ENCODE assay signal across 29 cellular contexts in genomic region chr7:128060018-128060417, GRCh38. TPM values are rescaled to one million over a fixed set of nuclear protein-coding genes. Genes with fewer than 3 reads are reported as not detected.
DNase-seq lines count a peak whose midpoint lies in the region; ATAC-seq, FAIRE-seq and TF ChIP-seq lines count a peak whose summit lies in the region.
"Had no signal": no experiment of that assay in that cellular context is flagged by ENCODE, and none has a peak within 500 bp of the region (broad histone marks: within the 10 kb centered on the region; RNA-seq: fewer than 3 reads in every experiment).

No MANE protein-coding gene starts in this region.

- no peaks in the 10 kb centered on the region for H3K36me3 Mint-ChIP-seq in activated T-cell treated with anti-CD3 and anti-CD28 coated beads, Interleukin-2, amount 50 U/mL, for 72 hours (ENCODE audit: insufficient read depth in 2 of 2)
- H3K36me3 Mint-ChIP-seq in GM23338 (ENCODE audit: low read depth), result no peaks in the 10 kb centered on the region; the same call in 2 of the 3 replicates
- H3K36me3 Mint-ChIP-seq in naive thymus-derived CD4-positive, alpha-beta T cell, result peaks cover 0 to 16% (median 7%) of the 10 kb centered on the region in 5 donors

- ATAC-seq in activated T-cell treated with anti-CD3 and anti-CD28 coated beads, Interleukin-2, amount 50 U/mL, for 72 hours (replicated peaks in 1 of 2), result no peak
- peak; percentile 46 for ATAC-seq in GM23338
- no peak for ATAC-seq in naive thymus-derived CD4-positive, alpha-beta T cell
- no peak for ATAC-seq in lower lobe of right lung
- no peak for ATAC-seq in HG02938 (IDR thresholded peaks at IDR 0.05; ENCODE audit: unreplicated experiment)
- no peak for ATAC-seq in HG03521 (IDR thresholded peaks at IDR 0.05; ENCODE audit: unreplicated experiment)
- ATAC-seq: left colon had no signal

- H3K9me3 ChIP-seq in naive thymus-derived CD4-positive, alpha-beta T cell (ENCODE audit: control insufficient read depth in 2 of 3, low read length in 3 of 3), result no peaks in the 10 kb centered on the region
- H3K9me3 ChIP-seq in lower lobe of right lung, result no peaks in the 10 kb centered on the region
- H3K9me3 ChIP-seq: heart left ventricle, thoracic aorta had no signal

- H3K4me1 ChIP-seq in GM23338 (ENCODE audit: insufficient read depth), result no peaks in the 10 kb centered on the region
- H3K4me1 ChIP-seq in naive thymus-derived CD4-positive, alpha-beta T cell (ENCODE audit: control insufficient read depth in 2 of 2, insufficient read depth in 2 of 2, low read length in 2 of 2), result peaks cover 15 to 43% of the 10 kb centered on the region in 2 donors
- H3K4me1 ChIP-seq in lower lobe of right lung, result no peaks in the 10 kb centered on the region

- no peak overlapping the region for H2AFZ ChIP-seq in GM23338
- H2AFZ ChIP-seq: PC-9 had no signal

- no peak overlapping the region for H3K4me3 ChIP-seq in GM23338
- no peak overlapping the region for H3K4me3 ChIP-seq in bronchial epithelial cell (ENCODE audit: low read depth, low read length)
- no peak overlapping the region for H3K4me3 ChIP-seq in naive thymus-derived CD4-positive, alpha-beta T cell (ENCODE audit: low read length)
- no peak overlapping the region for H3K4me3 ChIP-seq in lower lobe of right lung
- H3K4me3 ChIP-seq: heart left ventricle, PC-9, smooth muscle cell, thoracic aorta had no signal

- H3K36me3 ChIP-seq in GM23338 (ENCODE audit: insufficient read depth) (no peaks in the 10 kb centered on the region), bronchial epithelial cell (ENCODE audit: control insufficient read depth, insufficient read depth, low read length) (no peaks in the 10 kb centered on the region), lower lobe of right lung (no peaks in the 10 kb centered on the region)
- H3K36me3 ChIP-seq in naive thymus-derived CD4-positive, alpha-beta T cell (ENCODE audit: control insufficient read depth in 2 of 3, insufficient read depth in 3 of 3, low read length in 3 of 3), result no peaks in the 10 kb centered on the region
- H3K36me3 ChIP-seq: heart left ventricle, thoracic aorta had no signal

- H3K27me3 Mint-ChIP-seq in activated T-cell treated with anti-CD3 and anti-CD28 coated beads, Interleukin-2, amount 50 U/mL, for 72 hours (ENCODE audit: low read depth), result no peaks in the 10 kb centered on the region
- no peaks in the 10 kb centered on the region for H3K27me3 Mint-ChIP-seq in GM23338 (ENCODE audit: insufficient read depth, low read depth, poor library complexity)
- no peaks in the 10 kb centered on the region for H3K27me3 Mint-ChIP-seq in naive thymus-derived CD4-positive, alpha-beta T cell

- H3K79me2 ChIP-seq in GM23338 (replicated peaks; ENCODE audit: insufficient read depth), result no peaks in the 10 kb centered on the region

- no peaks in the 10 kb centered on the region for H3K9me2 ChIP-seq in GM23338 (ENCODE audit: insufficient read depth)

- CTCF ChIA-PET in naive thymus-derived CD4-positive, alpha-beta T cell (lab: Charles Lee), result interaction anchor here (0.6 to 1.7 kb wide), 3 partner anchors 8 to 76 kb away, joined by 3 to 4 read pairs (median 3); no protein-coding TSS in a partner anchor

- no peaks in the 10 kb centered on the region for H3F3A ChIP-seq in GM23338 (replicated peaks; ENCODE audit: low read depth)

- TF ChIP-seq CTCF in GM23338 (conservative IDR thresholded peaks at IDR 0.05; ENCODE audit: low read depth in 2 of 2), result peak in 1 of 2 experiments; percentile 14; a peak in 2 of 4 replicates
- TF ChIP-seq CTCF in bronchial epithelial cell (IDR thresholded peaks at IDR 0.05; ENCODE audit: insufficient read depth, low read length, severe bottlenecking), result no peak
- TF ChIP-seq CTCF in lower lobe of right lung (IDR thresholded peaks at IDR 0.05), result no peak

- H3K4me2 ChIP-seq in GM23338, result no peak overlapping the region
- H3K4me2 ChIP-seq: PC-9, smooth muscle cell had no signal

- DNase-seq in activated T-cell treated with anti-CD3 and anti-CD28 coated beads, Interleukin-2, amount 50 U/mL, for 72 hours, result no peak
- DNase-seq in activated T-cell treated with anti-CD3 and anti-CD28 coated beads, Interleukin-2, amount 50 U/mL, for 48 hours, result no peak
- DNase-seq in GM23338 (ENCODE audit: low spot score), result peak; percentile 33
- no peak for DNase-seq in bronchial epithelial cell (ENCODE audit: low read depth)
- no peak for DNase-seq in naive thymus-derived CD4-positive, alpha-beta T cell
- no peak for DNase-seq in lower lobe of right lung
- DNase-seq: activated CD8-positive, alpha-beta memory T cell treated with anti-CD3 and anti-CD28 coated beads, Interleukin-2, amount 50 U/mL, for 4 hours; Calu3; effector CD4-positive, alpha-beta T cell; foreskin fibroblast; H7; heart left ventricle; left colon; mesenchymal stem cell; MV-4-11; NCI-H2171; NCI-H510A treated with DMSO at 0.1 percent for 48 hours; NK-92 treated with Interleukin-12 subunit alpha and Interleukin-12 subunit beta, amount 100 ng/mL, for 24 hours; occipital lobe; PC-9; retina; SHP77; stimulated activated CD4-positive, alpha-beta T cell treated with anti-CD3 and anti-CD28 coated beads, Interleukin-2, amount 100 ng/mL, for 48 hours; SW 1271 had no signal

- no peaks in the 10 kb centered on the region for H3K27me3 ChIP-seq in GM23338 (ENCODE audit: insufficient read depth)
- H3K27me3 ChIP-seq in bronchial epithelial cell (ENCODE audit: control insufficient read depth, insufficient read depth, low read length), result no peaks in the 10 kb centered on the region
- H3K27me3 ChIP-seq in naive thymus-derived CD4-positive, alpha-beta T cell (ENCODE audit: control insufficient read depth in 2 of 2, insufficient read depth in 2 of 2, low read length in 2 of 2), result no peaks in the 10 kb centered on the region
- no peaks in the 10 kb centered on the region for H3K27me3 ChIP-seq in lower lobe of right lung (ENCODE audit: low read depth)
- H3K27me3 ChIP-seq: heart left ventricle had no signal

- H3K27ac ChIP-seq in GM23338 (ENCODE audit: low read depth) (no peak overlapping the region), lower lobe of right lung (no peak overlapping the region)
- no peak overlapping the region for H3K27ac ChIP-seq in naive thymus-derived CD4-positive, alpha-beta T cell (ENCODE audit: low read depth, low read length)
- H3K27ac ChIP-seq: heart left ventricle, PC-9, thoracic aorta had no signal

- peaks cover 52% of the 10 kb centered on the region for H3K4me1 Mint-ChIP-seq in activated T-cell treated with anti-CD3 and anti-CD28 coated beads, Interleukin-2, amount 50 U/mL, for 72 hours (ENCODE audit: low read depth)
- H3K4me1 Mint-ChIP-seq in GM23338, result peaks cover 17% of the 10 kb centered on the region
- peaks cover 32 to 96% (median 69%) of the 10 kb centered on the region in 7 donors for H3K4me1 Mint-ChIP-seq in naive thymus-derived CD4-positive, alpha-beta T cell

- no peak overlapping the region for H3K4me3 Mint-ChIP-seq in activated T-cell treated with anti-CD3 and anti-CD28 coated beads, Interleukin-2, amount 50 U/mL, for 72 hours
- H3K4me3 Mint-ChIP-seq in GM23338, result no peak overlapping the region
- peak overlapping the region; percentile 64 to 84 (median 76) for H3K4me3 Mint-ChIP-seq in naive thymus-derived CD4-positive, alpha-beta T cell

- intact Hi-C loops in naive thymus-derived CD4-positive, alpha-beta T cell (cut with micrococcal nuclease), result no loop called here
- intact Hi-C loops in lower lobe of right lung (cut with DNase I), result no loop called here

- POLR2A ChIA-PET in naive thymus-derived CD4-positive, alpha-beta T cell (lab: Charles Lee), result interaction anchor here (0.7 to 1.6 kb wide), 2 partner anchors 13 to 50 kb away, joined by 4 read pairs; no protein-coding TSS in a partner anchor

- peaks cover 17% of the 10 kb centered on the region for H4K20me1 ChIP-seq in GM23338 (replicated peaks; ENCODE audit: insufficient read depth)

- no peaks in the 10 kb centered on the region for H3K9me3 Mint-ChIP-seq in activated T-cell treated with anti-CD3 and anti-CD28 coated beads, Interleukin-2, amount 50 U/mL, for 72 hours
- no peaks in the 10 kb centered on the region for H3K9me3 Mint-ChIP-seq in GM23338
- H3K9me3 Mint-ChIP-seq in naive thymus-derived CD4-positive, alpha-beta T cell, result no peaks in the 10 kb centered on the region

- peak; percentile 47 for FAIRE-seq in bronchial epithelial cell (lab: Jason Lieb, UNC)
- FAIRE-seq: GM12891 had no signal

- H3K27ac Mint-ChIP-seq in activated T-cell treated with anti-CD3 and anti-CD28 coated beads, Interleukin-2, amount 50 U/mL, for 72 hours, result peak overlapping the region; percentile 85
- 0 out of 2 replicates have a peak overlapping the region, but pooled peaks have one; percentile 52 for H3K27ac Mint-ChIP-seq in GM23338
- peak overlapping the region; percentile 40 to 89 (median 79) for H3K27ac Mint-ChIP-seq in naive thymus-derived CD4-positive, alpha-beta T cell

RNA-seq across cellular contexts. Expression of gene LRRC4, which starts 28.8 kb away (rescaled TPM):
- under 1 TPM in 1 of 2 donors, not detected in 1; 0.53 TPM for total RNA-seq in activated T-cell treated with anti-CD3 and anti-CD28 coated beads, Interleukin-2, amount 50 U/mL, for 72 hours
- 3.6 and 5.2 TPM in 2 replicates for total RNA-seq in GM23338 (2014; rRNA removed; shearing (Covaris generic))
- polyA plus RNA-seq in GM23338 (2016; fragmentation: Nextera tagmentation; extraction: Ambion mirVana), result 1.7 and 1.9 TPM in 2 replicates
- total RNA-seq in bronchial epithelial cell (under 0.01 and 0.64 TPM in 2 replicates), lower lobe of right lung (12.8 TPM)
- 1 to 10 TPM in 1 of 5 experiments, under 1 TPM in 3, not detected in 1; 0.57 to 5.7 (median 0.88) TPM for total RNA-seq in naive thymus-derived CD4-positive, alpha-beta T cell
- under 1 TPM in 1 of 2 donors, not detected in 1; 0.14 TPM for polyA plus RNA-seq in naive thymus-derived CD4-positive, alpha-beta T cell
- total RNA-seq: Calu3, smooth muscle cell had no signal
- polyA plus RNA-seq: smooth muscle cell had no signal

Comparison
In these comparisons a context has a peak if more than half of its experiments do, and no peak if none do; other contexts are left out.
1. H3K4me3 Mint-ChIP-seq: peak in naive thymus-derived CD4-positive, alpha-beta T cell (10 of 10); none in activated T-cell treated with anti-CD3 and anti-CD28 coated beads, Interleukin-2, amount 50 U/mL, for 72 hours (0 of 2) and GM23338 (single experiment).
2. Peak in every context shown above with its lines, with median percentiles within 50 percentile points of each other: H3K27ac Mint-ChIP-seq.